ENCODE assay signal across 8 cellular contexts in genomic region chr12:39443704-39444234, GRCh38. TPM values are rescaled to one million over a fixed set of nuclear protein-coding genes. Genes with fewer than 3 reads are reported as not detected.
DNase-seq lines count a peak whose midpoint lies in the region; FAIRE-seq lines count a peak whose summit lies in the region.

No MANE protein-coding gene starts in this region.

- H3K4me1 ChIP-seq in iPS-15b (ENCODE audit: control insufficient read depth, insufficient read depth, low read length) = peaks cover 7% of the 10 kb centered on the region
- no peaks in the 10 kb centered on the region for H3K4me1 ChIP-seq in small intestine (ENCODE audit: control insufficient read depth in 2 of 2, insufficient read depth in 1 of 2, low read depth in 1 of 2, low read length in 1 of 2)

- H3K9me3 ChIP-seq in iPS-15b (ENCODE audit: control insufficient read depth, insufficient read depth, low read length) = no peaks in the 10 kb centered on the region
- H3K9me3 ChIP-seq in small intestine (ENCODE audit: control insufficient read depth, low read depth) = no peaks in the 10 kb centered on the region

- peaks cover 18% of the 10 kb centered on the region for H3K27me3 Mint-ChIP-seq in activated CD4-positive, alpha-beta T cell treated with anti-CD3 and anti-CD28 coated beads, Interleukin-2, amount 10 ng/mL, durations not matched to agents 24 days and 14 days
- H3K27me3 Mint-ChIP-seq in activated T-helper 2 cell treated with anti-CD3 and anti-CD28 coated beads, Interferon-gamma antibody, Interleukin-2, Interleukin-4, amounts not matched to agents 10 μg/mL and 5 μg/mL and 100 μg/mL, durations not matched to agents 14 hours and 24 hours and 36 hours (ENCODE audit: low read depth) = peaks cover 16% of the 10 kb centered on the region

- no peaks in the 10 kb centered on the region for H3K36me3 ChIP-seq in iPS-15b (ENCODE audit: control insufficient read depth, insufficient read depth, low read length)
- H3K36me3 ChIP-seq in small intestine (ENCODE audit: control insufficient read depth in 2 of 2, insufficient read depth in 2 of 2, low read length in 2 of 2) = no peaks in the 10 kb centered on the region

- DNase-seq in activated CD4-positive, alpha-beta T cell treated with anti-CD3 and anti-CD28 coated beads, Interleukin-2, amount 10 ng/mL, durations not matched to agents 24 days and 14 days = no peak
- no peak for DNase-seq in activated CD4-positive, alpha-beta T cell treated with anti-CD3 and anti-CD28 coated beads, Interleukin-2, amount 50 U/mL, for 1 hour
- no peak for DNase-seq in activated T-helper 2 cell treated with anti-CD3 and anti-CD28 coated beads, Interferon-gamma antibody, Interleukin-2, Interleukin-4, amounts not matched to agents 10 μg/mL and 5 μg/mL and 100 μg/mL, durations not matched to agents 14 hours and 24 hours and 36 hours (ENCODE audit: low spot score)
- DNase-seq in small intestine (peak; percentile 75), NCI-H1436 treated with DMSO at 0.1 percent for 48 hours (lab: John Stamatoyannopoulos, UW) (no peak), head of caudate nucleus (no peak), NCI-H1930 (lab: John Stamatoyannopoulos, UW) (no peak)

- peak overlapping the region; percentile 51 for H3K4me3 ChIP-seq in iPS-15b (ENCODE audit: low read depth, low read length)
- H3K4me3 ChIP-seq in small intestine (ENCODE audit: low read depth in 1 of 2, low read length in 2 of 2) = peak overlapping the region; percentile 55 to 99

- H3K9ac ChIP-seq in iPS-15b (ENCODE audit: low read depth, low read length) = peak overlapping the region; percentile 66

- H3K9me3 Mint-ChIP-seq in activated CD4-positive, alpha-beta T cell treated with anti-CD3 and anti-CD28 coated beads, Interleukin-2, amount 10 ng/mL, durations not matched to agents 24 days and 14 days = no peaks in the 10 kb centered on the region
- H3K9me3 Mint-ChIP-seq in activated T-helper 2 cell treated with anti-CD3 and anti-CD28 coated beads, Interferon-gamma antibody, Interleukin-2, Interleukin-4, amounts not matched to agents 10 μg/mL and 5 μg/mL and 100 μg/mL, durations not matched to agents 14 hours and 24 hours and 36 hours = no peaks in the 10 kb centered on the region

- H3K27ac ChIP-seq in small intestine (ENCODE audit: low read depth in 1 of 2, low read length in 1 of 2) = peak overlapping the region; percentile 64 to 94

- H3K4me1 Mint-ChIP-seq in activated CD4-positive, alpha-beta T cell treated with anti-CD3 and anti-CD28 coated beads, Interleukin-2, amount 10 ng/mL, durations not matched to agents 24 days and 14 days = peaks cover 17% of the 10 kb centered on the region
- H3K4me1 Mint-ChIP-seq in activated T-helper 2 cell treated with anti-CD3 and anti-CD28 coated beads, Interferon-gamma antibody, Interleukin-2, Interleukin-4, amounts not matched to agents 10 μg/mL and 5 μg/mL and 100 μg/mL, durations not matched to agents 14 hours and 24 hours and 36 hours (ENCODE audit: low read depth) = peaks cover 22% of the 10 kb centered on the region

- H3K36me3 Mint-ChIP-seq in activated CD4-positive, alpha-beta T cell treated with anti-CD3 and anti-CD28 coated beads, Interleukin-2, amount 10 ng/mL, durations not matched to agents 24 days and 14 days (ENCODE audit: low read depth) = peaks cover 7% of the 10 kb centered on the region
- H3K36me3 Mint-ChIP-seq in activated T-helper 2 cell treated with anti-CD3 and anti-CD28 coated beads, Interferon-gamma antibody, Interleukin-2, Interleukin-4, amounts not matched to agents 10 μg/mL and 5 μg/mL and 100 μg/mL, durations not matched to agents 14 hours and 24 hours and 36 hours (ENCODE audit: low read depth) = no peaks in the 10 kb centered on the region

- no peak for FAIRE-seq in small intestine (lab: Jason Lieb, UNC)

- H3K27me3 ChIP-seq in iPS-15b (ENCODE audit: control insufficient read depth, insufficient read depth, low read length) = peaks cover 6% of the 10 kb centered on the region
- no peaks in the 10 kb centered on the region for H3K27me3 ChIP-seq in small intestine (ENCODE audit: control insufficient read depth in 2 of 2, insufficient read depth in 2 of 2, low read length in 2 of 2)

- peak overlapping the region; percentile 65 for H3K4me3 Mint-ChIP-seq in activated CD4-positive, alpha-beta T cell treated with anti-CD3 and anti-CD28 coated beads, Interleukin-2, amount 10 ng/mL, durations not matched to agents 24 days and 14 days
- peak overlapping the region; percentile 77 for H3K4me3 Mint-ChIP-seq in activated T-helper 2 cell treated with anti-CD3 and anti-CD28 coated beads, Interferon-gamma antibody, Interleukin-2, Interleukin-4, amounts not matched to agents 10 μg/mL and 5 μg/mL and 100 μg/mL, durations not matched to agents 14 hours and 24 hours and 36 hours (ENCODE audit: low read depth)

- WGBS in small intestine, 3 donors = 4 to 6% (median 4%) methylated on average over 7 of the region's 7 CpGs

- intact Hi-C loops in activated CD4-positive, alpha-beta T cell treated with anti-CD3 and anti-CD28 coated beads, Interleukin-2, amount 10 ng/mL, durations not matched to agents 24 days and 14 days (cut with micrococcal nuclease) = loop anchor here (1.0 to 10.0 kb wide), 9 partner anchors 24 to 1126 kb away; partner anchors contain the start of genes ALG10B, CPNE8 and SLC2A13
- intact Hi-C loops in activated T-helper 2 cell treated with anti-CD3 and anti-CD28 coated beads, Interferon-gamma antibody, Interleukin-2, Interleukin-4, amounts not matched to agents 10 μg/mL and 5 μg/mL and 100 μg/mL, durations not matched to agents 14 hours and 24 hours and 36 hours (cut with micrococcal nuclease) = loop anchor here (1.0 to 10.0 kb wide), 10 partner anchors 24 to 1126 kb away; partner anchors contain the start of genes ALG10B and SLC2A13
- intact Hi-C loops in head of caudate nucleus (cut with DNase I) = loop anchor here (5.0 kb wide), 1 partner anchor 36 kb away; no protein-coding TSS in a partner anchor

- peak overlapping the region; percentile 65 for H3K27ac Mint-ChIP-seq in activated CD4-positive, alpha-beta T cell treated with anti-CD3 and anti-CD28 coated beads, Interleukin-2, amount 10 ng/mL, durations not matched to agents 24 days and 14 days
- H3K27ac Mint-ChIP-seq in activated T-helper 2 cell treated with anti-CD3 and anti-CD28 coated beads, Interferon-gamma antibody, Interleukin-2, Interleukin-4, amounts not matched to agents 10 μg/mL and 5 μg/mL and 100 μg/mL, durations not matched to agents 14 hours and 24 hours and 36 hours = no peak overlapping the region

RNA-seq across cellular contexts. Expression of gene KIF21A, which starts 0.8 kb away (rescaled TPM):
- total RNA-seq in activated CD4-positive, alpha-beta T cell treated with anti-CD3 and anti-CD28 coated beads, Interleukin-2, amount 10 ng/mL, durations not matched to agents 24 days and 14 days = 28.1 and 29.5 TPM in 2 replicates
- total RNA-seq in activated T-helper 2 cell treated with anti-CD3 and anti-CD28 coated beads, Interferon-gamma antibody, Interleukin-2, Interleukin-4, amounts not matched to agents 10 μg/mL and 5 μg/mL and 100 μg/mL, durations not matched to agents 14 hours and 24 hours and 36 hours = 35.0 and 35.6 TPM in 2 replicates
- 10 to 100 TPM; 15.2 to 21.6 (median 21.5) TPM for polyA plus RNA-seq in small intestine
